6 cellular contexts compared by ENCODE assay signal in genomic region chr2:141947715-141948114, GRCh38.
"Had no signal": no experiment of that assay in that cellular context is flagged by ENCODE, and none has a peak within 500 bp of the region (broad histone marks: within the 10 kb centered on the region; RNA-seq: fewer than 3 reads in every experiment).

No MANE protein-coding gene starts in this region.

- H3K4me3 ChIP-seq: GM23338, K562 had no signal

- H2AFZ ChIP-seq: GM23338 had no signal

- DNase-seq: H9, HCEC 1CT, IMR-90, KG1 had no signal

- ATAC-seq: GM23338, K562 had no signal

- H3K4me2 ChIP-seq: GM23338 had no signal
